Comparison of ENCODE assay signal across 8 cellular contexts in the genomic region with DNA sequence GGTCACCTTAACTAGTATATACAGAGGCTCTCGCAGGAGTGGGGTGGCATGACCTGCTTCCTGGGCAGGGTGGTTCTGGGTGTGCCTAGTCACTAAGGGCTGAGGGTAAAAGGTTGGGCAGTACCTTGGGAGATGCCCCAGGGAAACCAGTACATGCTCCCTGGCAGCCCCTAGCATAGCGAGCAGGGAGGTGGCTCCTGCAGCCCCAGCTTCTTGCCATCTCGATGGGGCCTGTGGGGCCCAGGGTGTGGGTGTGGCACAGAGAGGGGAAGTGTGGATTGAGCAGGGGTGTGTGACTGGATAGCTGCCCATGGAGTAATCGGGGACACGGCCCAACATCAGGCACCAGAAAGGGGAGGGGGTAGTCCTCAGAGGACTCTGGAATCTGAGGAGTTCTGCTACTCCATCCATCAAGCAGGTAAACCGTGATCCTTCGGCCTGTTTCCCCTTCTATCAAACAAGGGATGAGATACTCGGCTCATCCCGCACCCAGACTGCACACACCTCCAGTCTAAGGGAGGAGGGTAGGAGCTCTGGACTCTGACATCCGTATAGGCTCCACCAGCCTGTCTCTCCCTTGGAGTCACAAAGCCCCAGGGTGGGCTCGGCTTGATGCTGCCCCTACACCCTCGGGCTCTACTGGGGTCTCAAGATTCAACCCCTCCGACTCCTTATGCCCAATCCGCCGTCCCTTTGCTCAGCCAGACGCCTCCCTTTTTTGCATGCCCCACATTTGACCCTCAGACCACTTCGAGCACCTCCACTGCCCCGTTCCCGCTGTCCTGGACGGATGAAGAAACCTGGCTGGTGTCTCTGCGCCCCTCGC. TPM values are rescaled to one million over a fixed set of nuclear protein-coding genes. Genes with fewer than 3 reads are reported as not detected.
DNase-seq lines count a peak whose midpoint lies in the region; ATAC-seq and TF ChIP-seq lines count a peak whose summit lies in the region.

No MANE protein-coding gene starts in this region.

- peak overlapping the region; percentile 73 for H3K4me3 ChIP-seq in BJ (ENCODE audit: low read depth, low read length)
- peak overlapping the region; percentile 91 for H3K4me3 ChIP-seq in adipocyte (ENCODE audit: low read length)
- peak overlapping the region; percentile 77 to 78 for H3K4me3 ChIP-seq in left lung
- peak overlapping the region; percentile 86 to 99 (median 88) for H3K4me3 ChIP-seq in upper lobe of left lung

- H3K9ac ChIP-seq in adipocyte (ENCODE audit: low read length), result peak overlapping the region; percentile 99

- no peak for DNase-seq in BJ (ENCODE audit: low read depth)
- DNase-seq in adipocyte (ENCODE audit: low read depth), result peak; percentile 20
- no peak for DNase-seq in left lung
- DNase-seq in upper lobe of left lung, result no peak
- no peak for DNase-seq in NCI-H2196 treated with DMSO at 0.1 percent for 48 hours (lab: John Stamatoyannopoulos, UW; ENCODE audit: unreplicated experiment)
- DNase-seq in stimulated activated CD4-positive, alpha-beta T cell treated with anti-CD3 and anti-CD28 coated beads, Interleukin-1b, Interleukin-23, amount 100 ng/mL, for 48 hours, result no peak
- no peak for DNase-seq in NCI-H2081 treated with DMSO at 0.1 percent for 48 hours (lab: John Stamatoyannopoulos, UW)

- intact Hi-C loops in left lung (cut with DNase I), result no loop called here

- H3K4me1 ChIP-seq in adipocyte (ENCODE audit: control insufficient read depth, insufficient read depth, low read length) (peaks cover 38% of the 10 kb centered on the region), left lung (peaks cover 9 to 54% of the 10 kb centered on the region in 2 donors), upper lobe of left lung (peaks cover 38 to 63% (median 46%) of the 10 kb centered on the region in 4 donors)

- 5 to 9% methylated on average over 13 to 22 of the region's 22 CpGs for WGBS in upper lobe of left lung, 2 donors

- TF ChIP-seq RAD21 in Ishikawa (IDR thresholded peaks at IDR 0.05; ENCODE audit: low read depth), result no peak

- H3K27me3 ChIP-seq in BJ (ENCODE audit: control insufficient read depth, insufficient read depth, low read length), result no peaks in the 10 kb centered on the region
- no peaks in the 10 kb centered on the region for H3K27me3 ChIP-seq in adipocyte (replicated peaks; ENCODE audit: control insufficient read depth, insufficient read depth, low read length)
- no peaks in the 10 kb centered on the region for H3K27me3 ChIP-seq in left lung
- H3K27me3 ChIP-seq in upper lobe of left lung, result no peaks in the 10 kb centered on the region

- H3K36me3 ChIP-seq in BJ (ENCODE audit: control insufficient read depth, insufficient read depth, low read length) (peaks cover 9% of the 10 kb centered on the region), adipocyte (ENCODE audit: control insufficient read depth, insufficient read depth, low read length, severe bottlenecking) (peaks cover 9% of the 10 kb centered on the region), left lung (peaks cover 0 to 25% of the 10 kb centered on the region in 2 donors), upper lobe of left lung (peaks cover 7 to 27% (median 16%) of the 10 kb centered on the region in 4 donors)

- POLR2A ChIA-PET in BJ (lab: Charles Lee), result no interaction called here

- no peaks in the 10 kb centered on the region for H3K9me3 ChIP-seq in adipocyte (ENCODE audit: control insufficient read depth, low read length)
- no peaks in the 10 kb centered on the region for H3K9me3 ChIP-seq in left lung
- no peaks in the 10 kb centered on the region for H3K9me3 ChIP-seq in upper lobe of left lung

- CTCF ChIA-PET in BJ (lab: Yijun Ruan, JAX), result interaction anchor here (0.6 to 5.4 kb wide), 23 partner anchors 7 to 368 kb away, joined by 3 to 66 read pairs (median 4); partner anchors contain the start of genes CHMP2A, TRIM28, ZNF132 and ZNF329

- TF ChIP-seq EP300 in Ishikawa (IDR thresholded peaks at IDR 0.05; ENCODE audit: borderline replicate concordance) (no peak), upper lobe of left lung (IDR thresholded peaks at IDR 0.05) (no peak)

- TF ChIP-seq POLR2A in upper lobe of left lung (IDR thresholded peaks at IDR 0.05), result no peak

- ATAC-seq in left lung (no peak), upper lobe of left lung (ENCODE audit: low FRiP score in 2 of 2) (no peak)

- peak overlapping the region; percentile 95 to 97 for H3K27ac ChIP-seq in left lung
- H3K27ac ChIP-seq in upper lobe of left lung, result peak overlapping the region; percentile 93 to 99 (median 96)

- TF ChIP-seq CTCF in BJ (IDR thresholded peaks at IDR 0.05; ENCODE audit: insufficient read depth, low read depth, low read length) (no peak; the same call in 1 of the 2 replicates), left lung (IDR thresholded peaks at IDR 0.05) (peak in 1 of 2 donors; percentile 55), upper lobe of left lung (IDR thresholded peaks at IDR 0.05) (peak in 4 of 6 experiments; percentile 46 to 71 (median 57))

TF ChIP-seq in Ishikawa, 13 proteins besides CTCF, POLR2A, EP300 and RAD21:
- TF ChIP-seq TAF1 (IDR thresholded peaks at IDR 0.05; ENCODE audit: low read depth) (no peak), ZBTB7A (IDR thresholded peaks at IDR 0.05; ENCODE audit: low read depth) (peak; percentile 59; the same call in 1 of the 2 replicates)

RNA-seq across cellular contexts. Expression of gene ZBTB45, which starts 1.1 kb away (rescaled TPM):
- polyA plus RNA-seq in BJ (2011; rRNA removed), result 5.2 and 9.5 TPM in 2 replicates
- polyA minus RNA-seq in BJ (2011; rRNA and poly(A)+ RNA removed), result 4.3 and 4.9 TPM in 2 replicates
- 10 to 100 TPM; 12.7 to 17.7 TPM for total RNA-seq in left lung
- 10 to 100 TPM; 11.9 to 19.7 (median 15.0) TPM for total RNA-seq in upper lobe of left lung

RNA-seq across cellular contexts. Expression of gene SLC27A5, which starts 6.7 kb away (rescaled TPM):
- 8.6 and 13.1 TPM in 2 replicates for polyA plus RNA-seq in BJ (2011; rRNA removed)
- 3.9 and 8.8 TPM in 2 replicates for polyA minus RNA-seq in BJ (2011; rRNA and poly(A)+ RNA removed)
- total RNA-seq in left lung, result 10 to 100 TPM in 1 of 2 donors, 1 to 10 TPM in 1; 6.2 to 11.8 TPM
- 10 to 100 TPM in 1 of 6 donors, 1 to 10 TPM in 5; 1.6 to 12.2 (median 6.9) TPM for total RNA-seq in upper lobe of left lung

RNA-seq across cellular contexts. Expression of gene TRIM28, which starts 25.4 kb away (rescaled TPM):
- 210 and 476 TPM in 2 replicates for polyA plus RNA-seq in BJ (2011; rRNA removed)
- polyA minus RNA-seq in BJ (2011; rRNA and poly(A)+ RNA removed), result 908 and 1,175 TPM in 2 replicates
- total RNA-seq in left lung (100 to 1,000 TPM; 231 to 261 TPM), upper lobe of left lung (100 to 1,000 TPM; 197 to 283 (median 213) TPM)

RNA-seq across cellular contexts. Expression of gene CHMP2A, which starts 36.4 kb away (rescaled TPM):
- polyA plus RNA-seq in BJ (2011; rRNA removed), result 153 and 174 TPM in 2 replicates
- polyA minus RNA-seq in BJ (2011; rRNA and poly(A)+ RNA removed), result 85.9 and 104 TPM in 2 replicates
- total RNA-seq in left lung (100 to 1,000 TPM; 107 to 120 TPM), upper lobe of left lung (100 to 1,000 TPM in 5 of 6 donors, 10 to 100 TPM in 1; 75.4 to 162 (median 123) TPM)

RNA-seq across cellular contexts. Expression of gene UBE2M, which starts 39.9 kb away (rescaled TPM):
- polyA plus RNA-seq in BJ (2011; rRNA removed), result 66.6 and 76.3 TPM in 2 replicates
- 53.8 and 64.6 TPM in 2 replicates for polyA minus RNA-seq in BJ (2011; rRNA and poly(A)+ RNA removed)
- total RNA-seq in left lung, result 10 to 100 TPM; 54.9 to 83.4 TPM
- total RNA-seq in upper lobe of left lung, result 10 to 100 TPM; 33.0 to 53.9 (median 41.6) TPM
